17 cellular contexts compared by ENCODE assay signal in the genomic region with DNA sequence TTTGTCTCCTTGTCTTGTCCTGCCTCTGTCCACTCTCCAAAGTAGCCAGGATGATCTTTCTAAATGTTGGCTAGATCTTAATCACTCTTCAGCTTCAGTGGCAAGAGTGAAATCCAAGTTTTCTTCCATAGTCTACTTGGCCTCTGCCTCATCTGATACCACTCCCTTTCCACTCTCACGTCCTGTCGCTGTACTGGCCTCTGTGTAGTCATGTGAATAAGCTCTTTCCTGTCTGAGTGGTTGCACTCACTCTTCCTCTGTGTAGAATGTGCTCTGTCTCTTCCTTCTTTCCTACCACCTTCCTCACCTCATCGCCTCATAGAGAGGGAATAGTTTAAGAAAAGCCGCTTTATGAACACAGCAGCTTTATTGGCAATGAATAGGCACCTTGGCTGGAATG.
A peak's percentile ranks its signal among the peaks of the same experiment; 100 is the strongest.
DNase-seq lines count a peak whose midpoint lies in the region; ATAC-seq lines count a peak whose summit lies in the region.
"Had no signal": no experiment of that assay in that cellular context is flagged by ENCODE, and none has a peak within 500 bp of the region (broad histone marks: within the 10 kb centered on the region; RNA-seq: fewer than 3 reads in every experiment).

No MANE protein-coding gene starts in this region.

- H3K36me3 ChIP-seq in duodenal mucosa (ENCODE audit: control insufficient read depth in 1 of 2, insufficient read depth in 2 of 2, low read length in 2 of 2), result peaks cover 0 to 8% of the 10 kb centered on the region in 2 donors

- intact Hi-C loops in sciatic nerve (cut with DNase I), result no loop called here

- H3K4me3 ChIP-seq in duodenal mucosa (ENCODE audit: low read depth in 1 of 2, low read length in 2 of 2), result no peak overlapping the region
- H3K4me3 ChIP-seq: testis had no signal

- no peaks in the 10 kb centered on the region for H3K9me3 ChIP-seq in duodenal mucosa (ENCODE audit: control insufficient read depth in 1 of 2, low read length in 2 of 2)
- H3K9me3 ChIP-seq: testis had no signal

- H3K9ac ChIP-seq in duodenal mucosa (ENCODE audit: low read depth in 1 of 2, low read length in 2 of 2), result no peak overlapping the region

- H3K27me3 ChIP-seq in duodenal mucosa (ENCODE audit: control insufficient read depth in 1 of 2, insufficient read depth in 2 of 2, low read length in 2 of 2), result no peaks in the 10 kb centered on the region
- H3K27me3 ChIP-seq: testis had no signal

- H3K4me1 ChIP-seq in duodenal mucosa (ENCODE audit: control insufficient read depth in 1 of 2, insufficient read depth in 2 of 2, low read length in 2 of 2), result peaks cover 26 to 36% of the 10 kb centered on the region in 2 donors

- ATAC-seq in sciatic nerve, result peak; percentile 59
- ATAC-seq in GM21423 (IDR thresholded peaks at IDR 0.05; ENCODE audit: unreplicated experiment), result no peak
- no peak for ATAC-seq in GM19467 (IDR thresholded peaks at IDR 0.05; ENCODE audit: unreplicated experiment)
- no peak for ATAC-seq in HG03565 (IDR thresholded peaks at IDR 0.05; ENCODE audit: unreplicated experiment)
- no peak for ATAC-seq in HG02623 (IDR thresholded peaks at IDR 0.05; ENCODE audit: unreplicated experiment)

- peak overlapping the region; percentile 37 for H3K27ac ChIP-seq in duodenal mucosa (ENCODE audit: low read depth, low read length)
- H3K27ac ChIP-seq: testis had no signal

- DNase-seq in HT1080 (ENCODE audit: low read depth), result peak; percentile 8
- DNase-seq in left kidney (ENCODE audit: low read depth, low spot score), result peak; percentile 15
- DNase-seq in sciatic nerve (ENCODE audit: low spot score), result no peak
- DNase-seq: activated CD4-positive, alpha-beta T cell treated with anti-CD3 and anti-CD28 coated beads for 4 hours; activated naive CD4-positive, alpha-beta T cell treated with anti-CD3 and anti-CD28 coated beads for 36 hours; DMS53; NCI-H2029; NCI-H524 treated with DMSO at 0.1 percent for 48 hours; nucleus accumbens; stimulated activated CD4-positive, alpha-beta T cell treated with anti-CD3 and anti-CD28 coated beads, Interleukin-4, amount 100 ng/mL, for 1 hour; stimulated activated CD8-positive, alpha-beta memory T cell treated with anti-CD3 and anti-CD28 coated beads, Interleukin-4, amount 100 ng/mL, for 48 hours; testis had no signal
